In genomic region chr14:63268746-63269145, GRCh38 we compare ENCODE assay signal across 21 cellular contexts.
"Had no signal": no experiment of that assay in that cellular context is flagged by ENCODE, and none has a peak within 500 bp of the region (broad histone marks: within the 10 kb centered on the region; RNA-seq: fewer than 3 reads in every experiment).

No MANE protein-coding gene starts in this region.

- DNase-seq: IMR-90, Karpas-422, KG1, MG63, NCI-H1092, NCI-H1105 treated with DMSO at 0.1 percent for 48 hours, NCI-H1417 treated with DMSO at 0.1 percent for 48 hours, NCI-H146, NCI-H1694 treated with DMSO at 0.1 percent for 48 hours, NCI-H1930, NCI-H2081, NCI-H2107, NCI-H226, NCI-H524, NCI-H526 treated with DMSO at 0.1 percent for 48 hours, NCI-H774, Right ventricle myocardium superior, RPMI8226, SIG-M5 had no signal

- FAIRE-seq: HepG2, RCC 7860 had no signal

- ATAC-seq: HepG2 had no signal
